ENCODE assay signal across 15 cellular contexts in the genomic region with DNA sequence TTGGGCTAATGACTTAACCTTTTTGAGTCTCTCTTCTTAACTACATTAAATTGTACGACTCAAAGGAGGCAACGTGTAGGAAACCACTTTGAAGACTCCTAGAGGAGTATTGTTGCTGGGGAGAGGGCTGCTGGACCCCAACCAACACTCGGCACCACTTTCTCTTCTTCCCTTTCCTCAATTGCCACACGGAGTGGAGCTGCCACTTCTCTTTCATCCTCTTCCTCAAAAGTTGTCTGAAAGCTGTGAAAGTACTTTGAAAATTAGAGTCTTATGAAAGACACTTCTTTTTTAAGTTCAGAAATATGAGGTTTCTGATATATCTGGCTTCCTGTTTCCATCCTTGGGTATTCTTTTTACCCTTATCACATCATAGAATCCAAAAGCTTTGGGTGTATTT. TPM values are rescaled to one million over a fixed set of nuclear protein-coding genes. Genes with fewer than 3 reads are reported as not detected.
A peak's percentile ranks its signal among the peaks of the same experiment; 100 is the strongest.
DNase-seq lines count a peak whose midpoint lies in the region; ATAC-seq, FAIRE-seq and TF ChIP-seq lines count a peak whose summit lies in the region.
"Had no signal": no experiment of that assay in that cellular context is flagged by ENCODE, and none has a peak within 500 bp of the region (broad histone marks: within the 10 kb centered on the region; RNA-seq: fewer than 3 reads in every experiment).

No MANE protein-coding gene starts in this region.

- peaks cover 43% of the 10 kb centered on the region for H3F3A ChIP-seq in GM23248 (ENCODE audit: insufficient read depth)
- no peaks in the 10 kb centered on the region for H3F3A ChIP-seq in MM.1S (ENCODE audit: insufficient read depth, low read length)

- in situ Hi-C loops in GM23248 (cut with MboI), result no loop called here

- H3K27me3 Mint-ChIP-seq in CD4-positive, alpha-beta T cell, result no peaks in the 10 kb centered on the region
- no peaks in the 10 kb centered on the region for H3K27me3 Mint-ChIP-seq in activated naive CD8-positive, alpha-beta T cell treated with anti-CD3 and anti-CD28 coated beads for 36 hours
- no peaks in the 10 kb centered on the region for H3K27me3 Mint-ChIP-seq in osteocyte (ENCODE audit: unreplicated experiment)

- intact Hi-C loops in CD4-positive, alpha-beta T cell (cut with DNase I, micrococcal nuclease), result no loop called here
- intact Hi-C loops in kidney (cut with DNase I), result no loop called here

- POLR2A ChIA-PET in CD4-positive, alpha-beta T cell (lab: Charles Lee), result interaction anchor here (1.2 kb wide), 1 partner anchor 66 kb away, joined by 3 read pairs; no protein-coding TSS in a partner anchor

- peaks cover 67% of the 10 kb centered on the region for H3K36me3 Mint-ChIP-seq in CD4-positive, alpha-beta T cell (ENCODE audit: low read depth)
- peaks cover 74% of the 10 kb centered on the region for H3K36me3 Mint-ChIP-seq in activated naive CD8-positive, alpha-beta T cell treated with anti-CD3 and anti-CD28 coated beads for 36 hours
- H3K36me3 Mint-ChIP-seq in osteocyte (ENCODE audit: unreplicated experiment), result peaks cover 44% of the 10 kb centered on the region

- H4K20me1 ChIP-seq in GM23248 (ENCODE audit: insufficient read depth) (no peaks in the 10 kb centered on the region), MM.1S (ENCODE audit: insufficient read depth, low read length) (no peaks in the 10 kb centered on the region)

- no peaks in the 10 kb centered on the region for H3K36me3 ChIP-seq in GM23248 (ENCODE audit: low read depth)
- H3K36me3 ChIP-seq in kidney (ENCODE audit: control insufficient read depth in 1 of 2, insufficient read depth in 2 of 2, low read length in 2 of 2), result peaks cover 6% of the 10 kb centered on the region in 2 donors
- 0 out of 2 replicates have a peak, but pooled peaks cover 2% of the 10 kb centered on the region for H3K36me3 ChIP-seq in MM.1S (replicated peaks; ENCODE audit: insufficient read depth, low read length)
- H3K36me3 ChIP-seq: prostate gland had no signal

- no peak overlapping the region for H2AFZ ChIP-seq in GM23248
- H2AFZ ChIP-seq in MM.1S (ENCODE audit: low read length), result no peak overlapping the region

- peak overlapping the region; percentile 91 for H3K27ac Mint-ChIP-seq in CD4-positive, alpha-beta T cell
- H3K27ac Mint-ChIP-seq in activated naive CD8-positive, alpha-beta T cell treated with anti-CD3 and anti-CD28 coated beads for 36 hours, result peak overlapping the region; percentile 94
- H3K27ac Mint-ChIP-seq in osteocyte (ENCODE audit: unreplicated experiment), result peak overlapping the region; percentile 88

- H3K79me2 ChIP-seq in GM23248 (ENCODE audit: insufficient read depth) (peaks cover 84% of the 10 kb centered on the region), MM.1S (ENCODE audit: low read length) (peaks cover 13% of the 10 kb centered on the region)

- CTCF ChIA-PET in CD4-positive, alpha-beta T cell (lab: Charles Lee), result interaction anchor here (0.9 to 1.6 kb wide), 4 partner anchors 9 to 209 kb away, joined by 3 to 5 read pairs (median 3); no protein-coding TSS in a partner anchor

- H3K4me1 Mint-ChIP-seq in CD4-positive, alpha-beta T cell (ENCODE audit: low read depth), result peaks cover 75% of the 10 kb centered on the region
- peaks cover 59% of the 10 kb centered on the region for H3K4me1 Mint-ChIP-seq in activated naive CD8-positive, alpha-beta T cell treated with anti-CD3 and anti-CD28 coated beads for 36 hours
- peaks cover 59% of the 10 kb centered on the region for H3K4me1 Mint-ChIP-seq in osteocyte (ENCODE audit: unreplicated experiment)

- peak overlapping the region; percentile 46 for H3K4me3 Mint-ChIP-seq in CD4-positive, alpha-beta T cell
- H3K4me3 Mint-ChIP-seq in activated naive CD8-positive, alpha-beta T cell treated with anti-CD3 and anti-CD28 coated beads for 36 hours, result peak overlapping the region; percentile 41
- H3K4me3 Mint-ChIP-seq in osteocyte (ENCODE audit: unreplicated experiment), result no peak overlapping the region

- no peak for FAIRE-seq in kidney (lab: Jason Lieb, UNC)
- FAIRE-seq: colon had no signal

- WGBS in GM23248 (ENCODE audit: low coverage in 1 of 2, low lambda C conversion rate in 2 of 2, missing lambda C conversion rate in 2 of 2), 2 experiments, result 97 to 99% methylated on average over 4 of the region's 4 CpGs

- H3K27me3 ChIP-seq in CD4-positive, alpha-beta T cell (ENCODE audit: control insufficient read depth, insufficient read depth, low read length), result no peaks in the 10 kb centered on the region
- H3K27me3 ChIP-seq in GM23248 (replicated peaks; ENCODE audit: insufficient read depth), result no peaks in the 10 kb centered on the region
- H3K27me3 ChIP-seq in MM.1S (replicated peaks; ENCODE audit: insufficient read depth, low read length), result no peaks in the 10 kb centered on the region

- H3K9ac ChIP-seq in GM23248, result no peak overlapping the region
- no peak overlapping the region for H3K9ac ChIP-seq in kidney (ENCODE audit: low read length in 2 of 2)
- no peak overlapping the region for H3K9ac ChIP-seq in MM.1S (ENCODE audit: low read length)

- DNase-seq in CD4-positive, alpha-beta T cell, result no peak
- DNase-seq in MV-4-11 (lab: John Stamatoyannopoulos, UW) (peak; percentile 74), osteocyte (ENCODE audit: extremely low spot score, unreplicated experiment) (no peak), GM23248 (no peak), kidney (no peak), superior temporal gyrus (ENCODE audit: extremely low spot score) (no peak), MM.1S (no peak)
- DNase-seq in activated naive CD8-positive, alpha-beta T cell treated with anti-CD3 and anti-CD28 coated beads for 36 hours, result no peak
- DNase-seq: activated gamma-delta T cell treated with Interleukin-2 at 50 U/mL for 16 hours, GDM1, NCI-H1105 treated with DMSO at 0.1 percent for 48 hours had no signal

- no peak overlapping the region for H3K4me3 ChIP-seq in GM23248
- H3K4me3 ChIP-seq in kidney (ENCODE audit: low read length in 2 of 2), result no peak overlapping the region
- no peak overlapping the region for H3K4me3 ChIP-seq in MM.1S (ENCODE audit: low read length)
- H3K4me3 ChIP-seq: prostate gland had no signal

- H3K27ac ChIP-seq in CD4-positive, alpha-beta T cell (ENCODE audit: low read depth, low read length), result no peak overlapping the region
- no peak overlapping the region for H3K27ac ChIP-seq in GM23248
- H3K27ac ChIP-seq in kidney (ENCODE audit: low read depth in 2 of 2, low read length in 2 of 2), result peak overlapping the region in 1 of 2 donors; percentile 29
- H3K27ac ChIP-seq in MM.1S (ENCODE audit: low read length), result no peak overlapping the region
- H3K27ac ChIP-seq: C4-2B, prostate gland, RWPE1 had no signal

- no peak overlapping the region for H3K4me2 ChIP-seq in GM23248 (ENCODE audit: unreplicated experiment)
- H3K4me2 ChIP-seq in MM.1S (ENCODE audit: low read depth, low read length), result no peak overlapping the region

- no peak for TF ChIP-seq CTCF in CD4-positive, alpha-beta T cell (IDR thresholded peaks at IDR 0.05)
- TF ChIP-seq CTCF in osteocyte (IDR thresholded peaks at IDR 0.05), result no peak
- TF ChIP-seq CTCF in kidney (IDR thresholded peaks at IDR 0.05; ENCODE audit: borderline replicate concordance, extremely low read depth, insufficient read depth), result no peak
- TF ChIP-seq CTCF in MM.1S (IDR thresholded peaks at IDR 0.05; ENCODE audit: low read length), result no peak

- H3K9me3 ChIP-seq in CD4-positive, alpha-beta T cell (ENCODE audit: control insufficient read depth, low read length), result no peaks in the 10 kb centered on the region
- H3K9me3 ChIP-seq in GM23248 (ENCODE audit: low read depth) (no peaks in the 10 kb centered on the region), kidney (ENCODE audit: control insufficient read depth in 1 of 2, low read length in 2 of 2) (no peaks in the 10 kb centered on the region), MM.1S (replicated peaks; ENCODE audit: insufficient read depth, low read length) (no peaks in the 10 kb centered on the region)
- H3K9me3 ChIP-seq: prostate gland had no signal

- H3K9me3 Mint-ChIP-seq in CD4-positive, alpha-beta T cell, result no peaks in the 10 kb centered on the region
- H3K9me3 Mint-ChIP-seq in activated naive CD8-positive, alpha-beta T cell treated with anti-CD3 and anti-CD28 coated beads for 36 hours, result peaks cover 7% of the 10 kb centered on the region
- H3K9me3 Mint-ChIP-seq in osteocyte (ENCODE audit: unreplicated experiment), result no peaks in the 10 kb centered on the region

- ATAC-seq in CD4-positive, alpha-beta T cell (ENCODE audit: poor library complexity), result no peak

- H3K4me1 ChIP-seq in GM23248 (ENCODE audit: insufficient read depth) (peaks cover 26% of the 10 kb centered on the region), kidney (ENCODE audit: control insufficient read depth in 1 of 2, insufficient read depth in 1 of 2, low read depth in 1 of 2, low read length in 2 of 2) (peaks cover 41 to 43% of the 10 kb centered on the region in 2 donors), MM.1S (ENCODE audit: low read length) (no peaks in the 10 kb centered on the region)
- H3K4me1 ChIP-seq: prostate gland had no signal

- H3K9me2 ChIP-seq in GM23248 (ENCODE audit: insufficient read depth), result no peaks in the 10 kb centered on the region
- H3K9me2 ChIP-seq in MM.1S (replicated peaks; ENCODE audit: insufficient read depth, low read length), result no peaks in the 10 kb centered on the region

RNA-seq across cellular contexts. Expression of gene MRPS6, which starts 59.5 kb away (rescaled TPM):
- total RNA-seq in CD4-positive, alpha-beta T cell, result 10 to 100 TPM; 13.5 to 14.4 TPM
- 100 to 1,000 TPM; 107 to 116 TPM for total RNA-seq in activated naive CD8-positive, alpha-beta T cell treated with anti-CD3 and anti-CD28 coated beads for 36 hours
- 114 and 124 TPM in 2 replicates for total RNA-seq in osteocyte
- total RNA-seq in GM23248 (2014; rRNA removed; shearing (Covaris generic)), result 10.0 and 13.7 TPM in 2 replicates
- polyA plus RNA-seq in GM23248 (2016; fragmentation: Nextera tagmentation; extraction: Ambion mirVana), result 83.5 and 83.9 TPM in 2 replicates
- total RNA-seq in kidney, result 52.3 TPM
- polyA plus RNA-seq in kidney (ENCODE audit: insufficient read depth, low read depth, low replicate concordance), result 270 TPM

RNA-seq across cellular contexts. Expression of gene SLC5A3, which starts 59.5 kb away (rescaled TPM):
- total RNA-seq in CD4-positive, alpha-beta T cell, result 1 to 10 TPM; 4.6 to 4.9 TPM
- total RNA-seq in activated naive CD8-positive, alpha-beta T cell treated with anti-CD3 and anti-CD28 coated beads for 36 hours, result 10 to 100 TPM; 12.4 to 12.7 TPM
- 63.9 and 68.2 TPM in 2 replicates for total RNA-seq in osteocyte
- 9.5 and 10.8 TPM in 2 replicates for total RNA-seq in GM23248 (2014; rRNA removed; shearing (Covaris generic))
- polyA plus RNA-seq in GM23248 (2016; fragmentation: Nextera tagmentation; extraction: Ambion mirVana), result 2.6 and 3.0 TPM in 2 replicates
- total RNA-seq in kidney, result 26.0 TPM
- 12.4 TPM for polyA plus RNA-seq in kidney (ENCODE audit: insufficient read depth, low read depth, low replicate concordance)
